In genomic region chr5:74624931-74625505, GRCh38 we compare ENCODE assay signal across 28 cellular contexts. TPM values are rescaled to one million over a fixed set of nuclear protein-coding genes. Genes with fewer than 3 reads are reported as not detected.
DNase-seq lines count a peak whose midpoint lies in the region; ATAC-seq, FAIRE-seq and TF ChIP-seq lines count a peak whose summit lies in the region.
"Had no signal": no experiment of that assay in that cellular context is flagged by ENCODE, and none has a peak within 500 bp of the region (broad histone marks: within the 10 kb centered on the region; RNA-seq: fewer than 3 reads in every experiment).

No MANE protein-coding gene starts in this region.

- peak overlapping the region; percentile 51 for H3K4me3 Mint-ChIP-seq in neural crest cell
- H3K4me3 Mint-ChIP-seq: B cell; CD8-positive, alpha-beta memory T cell; H9; stimulated activated naive B cell treated with anti-CD40 and anti-IgM and Interleukin-4, amounts not matched to agents 10 μg/mL and 1 μg/mL and 100 μg/mL, for 72 hours had no signal

- H3K27ac Mint-ChIP-seq in neural crest cell (ENCODE audit: unreplicated experiment) = peak overlapping the region; percentile 43
- H3K27ac Mint-ChIP-seq: activated T-helper 2 cell treated with anti-CD3 and anti-CD28 coated beads, Interferon-gamma antibody, Interleukin-2, Interleukin-4, amounts not matched to agents 10 μg/mL and 5 μg/mL and 100 μg/mL, durations not matched to agents 14 hours and 24 hours and 36 hours; B cell; stimulated activated naive B cell treated with anti-CD40 and anti-IgM and Interleukin-4, amounts not matched to agents 10 μg/mL and 1 μg/mL and 100 μg/mL, for 72 hours had no signal

- peaks cover 91% of the 10 kb centered on the region for H3K4me1 Mint-ChIP-seq in neural crest cell

- peaks cover 9% of the 10 kb centered on the region for H3K9me3 Mint-ChIP-seq in neural crest cell
- H3K9me3 Mint-ChIP-seq: activated T-helper 2 cell treated with anti-CD3 and anti-CD28 coated beads, Interferon-gamma antibody, Interleukin-2, Interleukin-4, amounts not matched to agents 10 μg/mL and 5 μg/mL and 100 μg/mL, durations not matched to agents 14 hours and 24 hours and 36 hours; stimulated activated naive B cell treated with anti-CD40 and anti-IgM and Interleukin-4, amounts not matched to agents 10 μg/mL and 1 μg/mL and 100 μg/mL, for 72 hours had no signal

- 88 to 93% (median 90%) methylated on average over 8 of the region's 8 CpGs for WGBS in small intestine, 3 donors

- no peak overlapping the region for H3K27ac ChIP-seq in small intestine (ENCODE audit: low read depth in 1 of 2, low read length in 1 of 2)
- H3K27ac ChIP-seq: colonic mucosa, psoas muscle, SJSA1 had no signal

- TF ChIP-seq CTCF in BE2C (IDR thresholded peaks at IDR 0.05; ENCODE audit: low read depth, low read length) = no peak
- no peak for TF ChIP-seq CTCF in neural crest cell (conservative IDR thresholded peaks at IDR 0.05)

- peaks cover 41% of the 10 kb centered on the region for H3K4me1 ChIP-seq in BE2C
- H3K4me1 ChIP-seq in small intestine (ENCODE audit: control insufficient read depth in 2 of 2, insufficient read depth in 1 of 2, low read depth in 1 of 2, low read length in 1 of 2) = no peaks in the 10 kb centered on the region
- H3K4me1 ChIP-seq: colonic mucosa, psoas muscle had no signal

- H3K4me3 ChIP-seq in BE2C (ENCODE audit: low read depth, low read length) (0 out of 2 replicates have a peak overlapping the region, but pooled peaks have one; percentile 5), small intestine (ENCODE audit: low read depth in 1 of 2, low read length in 2 of 2) (no peak overlapping the region)
- H3K4me3 ChIP-seq: colonic mucosa, psoas muscle, SJSA1 had no signal

- DNase-seq in BE2C (peak; percentile 45), NCI-H69 (lab: John Stamatoyannopoulos, UW) (peak; percentile 76), ecto neural progenitor cell (ENCODE audit: low spot score) (peak; percentile 59), neural crest cell (ENCODE audit: low read depth, low spot score) (no peak), small intestine (no peak), left cardiac atrium (no peak), posterior vena cava (ENCODE audit: low spot score) (no peak)
- DNase-seq: ACHN; activated CD4-positive, alpha-beta T cell treated with anti-CD3 and anti-CD28 coated beads for 48 hours; activated CD8-positive, alpha-beta memory T cell treated with anti-CD3 and anti-CD28 coated beads for 24 hours; activated naive CD4-positive, alpha-beta T cell treated with anti-CD3 and anti-CD28 coated beads, Interleukin-2, amount 50 U/mL, for 16 hours; activated T-cell treated with anti-CD3 and anti-CD28 coated beads for 4 hours; CD8-positive, alpha-beta memory T cell; colonic mucosa; effector CD8-positive, alpha-beta T cell; GDM1; H9; left ventricle myocardium superior; NCI-H1930; NCI-H526 treated with DMSO at 0.1 percent for 48 hours; nucleus accumbens; psoas muscle; stimulated activated naive B cell treated with anti-CD40 and anti-IgM and Interleukin-4, amounts not matched to agents 10 μg/mL and 1 μg/mL and 100 μg/mL, for 72 hours; T-helper 9 cell had no signal

- FAIRE-seq in small intestine (lab: Jason Lieb, UNC) = no peak
- FAIRE-seq: urothelium cell line had no signal

- H3K27me3 Mint-ChIP-seq in neural crest cell (ENCODE audit: low read depth) = no peaks in the 10 kb centered on the region

- no peak for ATAC-seq in left cardiac atrium
- ATAC-seq: left ventricle myocardium superior; psoas muscle; stimulated activated naive B cell treated with anti-CD40 and anti-IgM and Interleukin-4, amounts not matched to agents 10 μg/mL and 1 μg/mL and 100 μg/mL, for 72 hours had no signal

- intact Hi-C loops in left cardiac atrium (cut with DNase I) (no loop called here), posterior vena cava (cut with DNase I) (no loop called here)

- peaks cover 18% of the 10 kb centered on the region for H3K36me3 Mint-ChIP-seq in neural crest cell (ENCODE audit: low read depth)
- H3K36me3 Mint-ChIP-seq: CD8-positive, alpha-beta memory T cell; stimulated activated naive B cell treated with anti-CD40 and anti-IgM and Interleukin-4, amounts not matched to agents 10 μg/mL and 1 μg/mL and 100 μg/mL, for 72 hours had no signal

- H3K36me3 ChIP-seq in BE2C = peaks cover 13% of the 10 kb centered on the region
- peaks cover 0 to 3% of the 10 kb centered on the region in 2 donors for H3K36me3 ChIP-seq in small intestine (ENCODE audit: control insufficient read depth in 2 of 2, insufficient read depth in 2 of 2, low read length in 2 of 2)
- H3K36me3 ChIP-seq: colonic mucosa had no signal

- H3K27me3 ChIP-seq in BE2C (no peaks in the 10 kb centered on the region), small intestine (ENCODE audit: control insufficient read depth in 2 of 2, insufficient read depth in 2 of 2, low read length in 2 of 2) (no peaks in the 10 kb centered on the region)
- H3K27me3 ChIP-seq: colonic mucosa, SJSA1 had no signal

- H3K9me3 ChIP-seq in BE2C (no peaks in the 10 kb centered on the region), small intestine (ENCODE audit: control insufficient read depth, low read depth) (no peaks in the 10 kb centered on the region)
- H3K9me3 ChIP-seq: colonic mucosa, psoas muscle, SJSA1 had no signal

RNA-seq across cellular contexts. Expression of gene ENC1, which starts 15.5 kb away (rescaled TPM):
- polyA plus RNA-seq in BE2C (2012; ENCODE audit: insufficient read depth, insufficient read length, low read depth) = 29.6 TPM
- 130 and 135 TPM in 2 replicates for total RNA-seq in neural crest cell
- 10 to 100 TPM in 2 of 3 donors, 1 to 10 TPM in 1; 6.8 to 20.0 (median 13.9) TPM for polyA plus RNA-seq in small intestine
- total RNA-seq in left cardiac atrium = 10 to 100 TPM in 1 of 2 donors, 1 to 10 TPM in 1; 5.5 to 12.0 TPM
- total RNA-seq in posterior vena cava = 10 to 100 TPM; 12.4 to 12.7 TPM

Comparison
In these comparisons a context has a peak if more than half of its experiments do, and no peak if none do; other contexts are left out.
1. DNase-seq: peak in BE2C (single experiment), NCI-H69 (single experiment) and ecto neural progenitor cell (single experiment); none in neural crest cell (single experiment), small intestine (single experiment), left cardiac atrium (single experiment) and posterior vena cava (single experiment).